13 cellular contexts compared by ENCODE assay signal in the genomic region with DNA sequence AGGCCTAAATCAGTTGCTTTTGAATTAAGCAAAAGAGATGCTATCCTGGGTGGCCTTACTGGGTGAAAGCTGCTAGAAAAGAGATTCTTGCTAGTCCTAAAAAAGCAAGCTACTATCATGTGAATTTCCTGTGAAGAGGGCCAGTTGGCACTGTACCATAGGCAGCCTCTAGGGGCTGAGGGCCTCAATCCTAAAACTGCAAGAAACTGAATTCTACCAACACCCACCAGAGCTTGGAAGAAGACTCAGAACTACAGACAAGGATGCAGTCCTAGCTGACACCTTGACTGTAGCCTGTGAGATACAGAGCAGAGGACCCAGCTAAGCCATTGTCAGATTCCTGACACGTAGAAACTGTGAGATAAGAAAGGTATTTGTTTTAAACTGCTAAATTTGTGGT. TPM values are rescaled to one million over a fixed set of nuclear protein-coding genes. Genes with fewer than 3 reads are reported as not detected.
DNase-seq lines count a peak whose midpoint lies in the region; ATAC-seq and TF ChIP-seq lines count a peak whose summit lies in the region.
"Had no signal": no experiment of that assay in that cellular context is flagged by ENCODE, and none has a peak within 500 bp of the region (broad histone marks: within the 10 kb centered on the region; RNA-seq: fewer than 3 reads in every experiment).

No MANE protein-coding gene starts in this region.

- H3K36me3 ChIP-seq in left ventricle myocardium inferior (no peaks in the 10 kb centered on the region), upper lobe of right lung (no peaks in the 10 kb centered on the region)
- H3K36me3 ChIP-seq: transverse colon had no signal

- DNase-seq in left ventricle myocardium inferior (no peak), right cardiac atrium (no peak), OCI-M1 (lab: John Stamatoyannopoulos, UW) (peak; percentile 41), foreskin keratinocyte (no peak), upper lobe of right lung (no peak), lower leg skin (ENCODE audit: low spot score in 2 of 2) (no peak), cerebellar cortex (ENCODE audit: low spot score) (no peak)
- DNase-seq in stimulated activated CD4-positive, alpha-beta T cell treated with anti-CD3 and anti-CD28 coated beads, Interleukin-12 subunit alpha, Interleukin-12 subunit beta, amount 100 ng/mL, for 4 hours = no peak
- DNase-seq: activated CD4-positive, alpha-beta T cell treated with anti-CD3 and anti-CD28 coated beads, Interleukin-2, amount 50 U/mL, for 1 hour; activated T-cell treated with anti-CD3 and anti-CD28 coated beads, Interleukin-2, amount 50 U/mL, for 72 hours; erythroblast; naive B cell; transverse colon had no signal

- no peak for TF ChIP-seq POLR2A in lower leg skin (IDR thresholded peaks at IDR 0.05)

- H3K4me3 ChIP-seq in left ventricle myocardium inferior (no peak overlapping the region), right cardiac atrium (ENCODE audit: low read length) (no peak overlapping the region), upper lobe of right lung (no peak overlapping the region), lower leg skin (ENCODE audit: low read depth, poor library complexity, severe bottlenecking) (no peak overlapping the region)
- H3K4me3 ChIP-seq: transverse colon had no signal

- H3K9me3 ChIP-seq in left ventricle myocardium inferior (replicated peaks) = no peaks in the 10 kb centered on the region
- H3K9me3 ChIP-seq in right cardiac atrium (ENCODE audit: control insufficient read depth, low read length) = no peaks in the 10 kb centered on the region
- H3K9me3 ChIP-seq in upper lobe of right lung = no peaks in the 10 kb centered on the region
- H3K9me3 ChIP-seq: transverse colon had no signal

- H3K4me1 ChIP-seq in left ventricle myocardium inferior (peaks cover 88% of the 10 kb centered on the region), right cardiac atrium (ENCODE audit: control insufficient read depth, insufficient read depth, low read length) (peaks cover 3% of the 10 kb centered on the region), foreskin keratinocyte (no peaks in the 10 kb centered on the region), upper lobe of right lung (no peaks in the 10 kb centered on the region)

- WGBS in right cardiac atrium = 32% methylated on average over 1 of the region's 1 CpG
- WGBS in lower leg skin, 2 donors = 80 to 82% methylated on average over 1 of the region's 1 CpG

- H3K27me3 ChIP-seq in left ventricle myocardium inferior (ENCODE audit: low read depth) = no peaks in the 10 kb centered on the region
- H3K27me3 ChIP-seq in right cardiac atrium (ENCODE audit: control insufficient read depth, insufficient read depth) = no peaks in the 10 kb centered on the region
- H3K27me3 ChIP-seq in foreskin keratinocyte = peaks cover 14% of the 10 kb centered on the region
- H3K27me3 ChIP-seq in upper lobe of right lung = no peaks in the 10 kb centered on the region
- H3K27me3 ChIP-seq: transverse colon had no signal

- intact Hi-C loops in left ventricle myocardium inferior (cut with micrococcal nuclease) = no loop called here
- intact Hi-C loops in right cardiac atrium (cut with DNase I) = no loop called here
- intact Hi-C loops in upper lobe of right lung (cut with DNase I) = no loop called here
- intact Hi-C loops in lower leg skin (cut with DNase I; ENCODE audit: low total_unique reads) = no loop called here

- ATAC-seq in right cardiac atrium = no peak
- ATAC-seq in foreskin keratinocyte = no peak
- ATAC-seq in upper lobe of right lung = no peak
- ATAC-seq: activated T-cell treated with anti-CD3 and anti-CD28 coated beads, Interleukin-2, amount 50 U/mL, for 72 hours had no signal

- H3K27ac ChIP-seq in left ventricle myocardium inferior (replicated peaks) (peak overlapping the region; percentile 94), right cardiac atrium (ENCODE audit: low read length) (no peak overlapping the region), foreskin keratinocyte (no peak overlapping the region), upper lobe of right lung (no peak overlapping the region)
- H3K27ac ChIP-seq: transverse colon had no signal

- TF ChIP-seq CTCF in left ventricle myocardium inferior (IDR thresholded peaks at IDR 0.05; ENCODE audit: borderline replicate concordance) (peak; percentile 25), foreskin keratinocyte (conservative IDR thresholded peaks at IDR 0.05) (peak; percentile 7), upper lobe of right lung (IDR thresholded peaks at IDR 0.05) (peak; percentile 9), lower leg skin (IDR thresholded peaks at IDR 0.05) (no peak)

RNA-seq across cellular contexts. Expression of gene CLIC5, which starts 24.5 kb away (rescaled TPM):
- 285 TPM for total RNA-seq in left ventricle myocardium inferior
- 100 to 1,000 TPM; 115 to 150 (median 124) TPM for total RNA-seq in right cardiac atrium
- polyA plus RNA-seq in right cardiac atrium = 60.5 TPM
- total RNA-seq in foreskin keratinocyte = not detected in 2 replicates
- polyA plus RNA-seq in foreskin keratinocyte = not detected in 2 replicates
- 131 TPM for total RNA-seq in upper lobe of right lung
- total RNA-seq in lower leg skin = 1 to 10 TPM; 1.2 to 1.9 (median 1.4) TPM

Comparison
In these comparisons a context has a peak if more than half of its experiments do, and no peak if none do; other contexts are left out.
1. CTCF ChIP-seq: peak in left ventricle myocardium inferior (single experiment), foreskin keratinocyte (single experiment) and upper lobe of right lung (single experiment); none in lower leg skin (0 of 3).
2. RNA of gene CLIC5, which starts 24.5 kb away (total RNA-seq): 285 TPM in left ventricle myocardium inferior (single experiment), 131 TPM in upper lobe of right lung (single experiment) and 115 to 150 TPM in right cardiac atrium; 1.2 to 1.9 TPM in lower leg skin and not detected in foreskin keratinocyte; every median in the first group is over 10 times any median in the second.